In the genomic region with DNA sequence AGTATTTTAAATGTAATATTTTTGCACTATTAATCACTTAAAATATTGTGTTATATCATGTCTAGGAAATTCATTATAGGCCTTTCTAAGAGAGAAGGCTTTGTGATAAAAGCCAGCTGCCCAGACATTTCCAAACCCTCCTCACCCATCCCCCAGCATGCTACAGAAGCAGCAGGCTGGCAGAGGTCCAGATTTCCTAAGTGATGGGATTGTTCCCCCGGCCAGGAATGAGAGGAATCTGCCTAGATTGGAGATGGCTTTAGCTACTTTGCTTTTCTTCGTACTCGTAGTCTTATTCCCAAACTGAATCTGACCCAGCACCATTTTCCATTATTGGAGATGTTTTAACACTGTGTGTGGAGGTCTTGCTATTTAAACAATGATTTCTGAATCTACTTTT, we compare ENCODE assay signal across 11 cellular contexts. TPM values are rescaled to one million over a fixed set of nuclear protein-coding genes. Genes with fewer than 3 reads are reported as not detected.
DNase-seq lines count a peak whose midpoint lies in the region; ATAC-seq, FAIRE-seq and TF ChIP-seq lines count a peak whose summit lies in the region.
"Had no signal": no experiment of that assay in that cellular context is flagged by ENCODE, and none has a peak within 500 bp of the region (broad histone marks: within the 10 kb centered on the region; RNA-seq: fewer than 3 reads in every experiment).

No MANE protein-coding gene starts in this region.

- no peak overlapping the region for H3K27ac Mint-ChIP-seq in neural progenitor cell
- no peak overlapping the region for H3K27ac Mint-ChIP-seq in activated naive CD4-positive, alpha-beta T cell treated with anti-CD3 and anti-CD28 coated beads, Interleukin-2, amount 50 U/mL, for 72 hours
- H3K27ac Mint-ChIP-seq: naive thymus-derived CD4-positive, alpha-beta T cell had no signal

- H3K27me3 ChIP-seq in endothelial cell of umbilical vein (ENCODE audit: control insufficient read depth in 2 of 2, insufficient read depth in 2 of 2, low read length in 2 of 2) (no peaks in the 10 kb centered on the region), neural progenitor cell (no peaks in the 10 kb centered on the region)

- H3K9me3 ChIP-seq in ES-I3 (ENCODE audit: control insufficient read depth, insufficient read depth, low read length) (no peaks in the 10 kb centered on the region), endothelial cell of umbilical vein (replicated peaks; ENCODE audit: control insufficient read depth, insufficient read depth, low read length) (no peaks in the 10 kb centered on the region), neural progenitor cell (ENCODE audit: low read depth) (no peaks in the 10 kb centered on the region)

- H3K36me3 ChIP-seq in ES-I3 (ENCODE audit: insufficient read depth, low read length) (no peaks in the 10 kb centered on the region), endothelial cell of umbilical vein (ENCODE audit: control insufficient read depth in 2 of 2, extremely low read depth in 1 of 2, insufficient read depth in 2 of 2, low read length in 2 of 2) (no peaks in the 10 kb centered on the region), neural progenitor cell (no peaks in the 10 kb centered on the region)

- CTCF ChIA-PET in endothelial cell of umbilical vein (lab: Charles Lee): interaction anchor here (0.9 to 7.0 kb wide), 7 partner anchors 12 to 409 kb away, joined by 3 to 72 read pairs (median 5); partner anchors contain the start of gene CDK14

- peaks cover 16% of the 10 kb centered on the region for H3K79me2 ChIP-seq in endothelial cell of umbilical vein (ENCODE audit: control insufficient read depth, insufficient read depth, low read length)
- H3K79me2 ChIP-seq in neural progenitor cell (ENCODE audit: low read depth): peaks cover 55% of the 10 kb centered on the region

- H3K4me1 Mint-ChIP-seq in neural progenitor cell: peaks cover 46% of the 10 kb centered on the region

- peak overlapping the region; percentile 48 for H3K4me2 ChIP-seq in endothelial cell of umbilical vein (ENCODE audit: insufficient read depth, low read length)
- H3K4me2 ChIP-seq in neural progenitor cell: peak overlapping the region; percentile 77

- POLR2A ChIA-PET in endothelial cell of umbilical vein (lab: Charles Lee): no interaction called here

- H3F3A ChIP-seq in neural progenitor cell (ENCODE audit: low read depth): peaks cover 55% of the 10 kb centered on the region

- H3K4me1 ChIP-seq in ES-I3 (ENCODE audit: insufficient read depth, low read length) (peaks cover 52% of the 10 kb centered on the region), endothelial cell of umbilical vein (ENCODE audit: control insufficient read depth, extremely low read depth, insufficient read depth, low read length) (peaks cover 50% of the 10 kb centered on the region), neural progenitor cell (peaks cover 65% of the 10 kb centered on the region)

- peaks cover 8% of the 10 kb centered on the region for H3K36me3 Mint-ChIP-seq in neural progenitor cell
- no peaks in the 10 kb centered on the region for H3K36me3 Mint-ChIP-seq in activated naive CD4-positive, alpha-beta T cell treated with anti-CD3 and anti-CD28 coated beads, Interleukin-2, amount 50 U/mL, for 72 hours
- H3K36me3 Mint-ChIP-seq: naive thymus-derived CD4-positive, alpha-beta T cell had no signal

- H3K4me3 ChIP-seq in endothelial cell of umbilical vein (replicated peaks in 1 of 3; ENCODE audit: insufficient read depth in 1 of 3, low read depth in 1 of 3, low read length in 3 of 3): peak overlapping the region in 1 of 3 experiments; percentile 37
- peak overlapping the region; percentile 14 for H3K4me3 ChIP-seq in neural progenitor cell

- TSS peak; percentile 37 for BruUV-seq in endothelial cell of umbilical vein (replicated peaks; lab: Mats Ljungman, UMichigan)

- peak overlapping the region; percentile 45 for H3K27ac ChIP-seq in endothelial cell of umbilical vein (ENCODE audit: insufficient read depth, low read depth, low read length)
- peak overlapping the region; percentile 76 for H3K27ac ChIP-seq in neural progenitor cell

- TF ChIP-seq POLR2A in endothelial cell of umbilical vein (IDR thresholded peaks at IDR 0.05; ENCODE audit: low read depth, low read length): no peak

- H3K9ac ChIP-seq in ES-I3 (ENCODE audit: low read depth, low read length) (peak overlapping the region; percentile 30; the same call in 1 of the 2 replicates), endothelial cell of umbilical vein (replicated peaks; ENCODE audit: extremely low read depth, insufficient read depth, low read length) (peak overlapping the region; percentile 35), neural progenitor cell (no peak overlapping the region)

- no peak for FAIRE-seq in endothelial cell of umbilical vein (lab: Jason Lieb, UNC)
- FAIRE-seq: bronchial epithelial cell had no signal

- TF ChIP-seq CTCF in endothelial cell of umbilical vein (IDR thresholded peaks at IDR 0.05; ENCODE audit: extremely low read depth in 1 of 2, insufficient read depth in 1 of 2, low read depth in 1 of 2, low read length in 2 of 2) (no peak), neural progenitor cell (IDR thresholded peaks at IDR 0.05) (no peak)

- DNase-seq in NCI-H524 (lab: John Stamatoyannopoulos, UW): peak; percentile 89 to 94
- DNase-seq in endothelial cell of umbilical vein (ENCODE audit: low read depth, low spot score): peak; percentile 58
- peak; percentile 80 for DNase-seq in neural progenitor cell (ENCODE audit: low spot score)
- DNase-seq in activated naive CD4-positive, alpha-beta T cell treated with anti-CD3 and anti-CD28 coated beads, Interleukin-2, amount 50 U/mL, for 72 hours (ENCODE audit: low spot score in 2 of 2): no peak
- DNase-seq in LoVo (ENCODE audit: low spot score): no peak
- DNase-seq in activated CD4-positive, CD25-positive, alpha-beta regulatory T cell treated with anti-CD3 and anti-CD28 coated beads, Interleukin-2, amount 50 U/mL, for 72 hours: no peak
- DNase-seq: naive thymus-derived CD4-positive, alpha-beta T cell; T1000 had no signal

- H4K20me1 ChIP-seq in endothelial cell of umbilical vein (replicated peaks; ENCODE audit: control insufficient read depth, extremely low read depth, insufficient read depth, low read length): no peaks in the 10 kb centered on the region
- H4K20me1 ChIP-seq in neural progenitor cell (ENCODE audit: low read depth): no peaks in the 10 kb centered on the region

- H3K9me1 ChIP-seq in endothelial cell of umbilical vein (replicated peaks; ENCODE audit: control insufficient read depth, extremely low read depth, insufficient read depth, low read length): no peaks in the 10 kb centered on the region

- H2AFZ ChIP-seq in endothelial cell of umbilical vein (ENCODE audit: low read depth, low read length) (no peak overlapping the region), neural progenitor cell (replicated peaks) (no peak overlapping the region)

- H3K4me3 Mint-ChIP-seq in neural progenitor cell: peak overlapping the region; percentile 65
- H3K4me3 Mint-ChIP-seq: naive thymus-derived CD4-positive, alpha-beta T cell had no signal

- dilution Hi-C loops in endothelial cell of umbilical vein (cut with MboI; ENCODE audit: extremely low pct_ligation_motif_present, low sequenced_read_pairs): no loop called here

- peaks cover 2% of the 10 kb centered on the region for H3K9me3 Mint-ChIP-seq in neural progenitor cell
- no peaks in the 10 kb centered on the region for H3K9me3 Mint-ChIP-seq in activated naive CD4-positive, alpha-beta T cell treated with anti-CD3 and anti-CD28 coated beads, Interleukin-2, amount 50 U/mL, for 72 hours
- H3K9me3 Mint-ChIP-seq: naive thymus-derived CD4-positive, alpha-beta T cell had no signal

- intact Hi-C loops in endothelial cell of umbilical vein (cut with micrococcal nuclease): loop anchor here (1.0 to 10.0 kb wide), 2 partner anchors 29 to 471 kb away; partner anchors contain the start of genes CDK14 and STEAP1

- H3K27me3 Mint-ChIP-seq in neural progenitor cell (ENCODE audit: insufficient read depth, low read depth): no peaks in the 10 kb centered on the region

- no peak for ATAC-seq in activated naive CD4-positive, alpha-beta T cell treated with anti-CD3 and anti-CD28 coated beads, Interleukin-2, amount 50 U/mL, for 72 hours
- ATAC-seq in GM21515 (IDR thresholded peaks at IDR 0.05; ENCODE audit: unreplicated experiment): no peak
- ATAC-seq: naive thymus-derived CD4-positive, alpha-beta T cell had no signal

TF ChIP-seq in endothelial cell of umbilical vein, 7 proteins besides CTCF, POLR2A, EP300 and RAD21:
- TF ChIP-seq JUN (IDR thresholded peaks at IDR 0.05; ENCODE audit: borderline replicate concordance, insufficient read depth, insufficient read length, low read depth) (no peak), FOS (IDR thresholded peaks at IDR 0.05; ENCODE audit: borderline replicate concordance, insufficient read depth, low read length) (no peak), GATA2 (IDR thresholded peaks at IDR 0.05; ENCODE audit: insufficient read depth, insufficient read length, low read depth, low read length) (no peak), POLR2AphosphoS5 (IDR thresholded peaks at IDR 0.05; ENCODE audit: insufficient read depth, low read depth, low read length) (no peak), EZH2 (IDR thresholded peaks at IDR 0.05; ENCODE audit: borderline replicate concordance, low read depth, low read length, severe bottlenecking) (no peak), MYC (IDR thresholded peaks at IDR 0.05; ENCODE audit: low read depth, low read length) (no peak)
- TF ChIP-seq, protein P1, sequence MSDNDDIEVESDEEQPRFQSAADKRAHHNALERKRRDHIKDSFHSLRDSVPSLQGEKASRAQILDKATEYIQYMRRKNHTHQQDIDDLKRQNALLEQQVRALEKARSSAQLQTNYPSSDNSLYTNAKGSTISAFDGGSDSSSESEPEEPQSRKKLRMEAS (IDR thresholded peaks at IDR 0.05; ENCODE audit: insufficient read depth, insufficient read length): no peak
TF ChIP-seq in endothelial cell of umbilical vein: peak in this region for 0.

RNA-seq across cellular contexts. Expression of gene CDK14, which starts 29.4 kb away (rescaled TPM):
- 34.2 and 41.5 TPM in 2 replicates for total RNA-seq in endothelial cell of umbilical vein
- polyA plus RNA-seq in endothelial cell of umbilical vein: 5.2 and 5.5 TPM in 2 replicates
- 6.9 and 7.1 TPM in 2 replicates for polyA plus RNA-seq in endothelial cell of umbilical vein (2011; cell fraction: cytosol; rRNA removed)
- polyA plus RNA-seq in endothelial cell of umbilical vein (2011; cell fraction: nucleus; rRNA removed): 14.8 and 15.2 TPM in 2 replicates
- polyA plus RNA-seq in endothelial cell of umbilical vein (2012): 10.2 and 14.4 TPM in 2 replicates
- 54.6 and 66.3 TPM in 2 replicates for polyA minus RNA-seq in endothelial cell of umbilical vein
- 10.9 TPM for polyA minus RNA-seq in endothelial cell of umbilical vein (2011; cell fraction: cytosol; rRNA and poly(A)+ RNA removed)
- 123 and 184 TPM in 2 replicates for polyA minus RNA-seq in endothelial cell of umbilical vein (2011; cell fraction: nucleus; rRNA and poly(A)+ RNA removed)
- 41.9 and 52.3 TPM in 2 replicates for total RNA-seq in neural progenitor cell (ENCODE audit: low replicate concordance)
- under 1 TPM; 0.05 to 0.80 TPM for total RNA-seq in activated naive CD4-positive, alpha-beta T cell treated with anti-CD3 and anti-CD28 coated beads, Interleukin-2, amount 50 U/mL, for 72 hours

Comparison
In these comparisons a context has a peak if more than half of its experiments do, and no peak if none do; other contexts are left out.
1. DNase-seq: peak in NCI-H524 (2 of 2), endothelial cell of umbilical vein (single experiment) and neural progenitor cell (single experiment); none in activated naive CD4-positive, alpha-beta T cell treated with anti-CD3 and anti-CD28 coated beads, Interleukin-2, amount 50 U/mL, for 72 hours (0 of 2), LoVo (single experiment) and activated CD4-positive, CD25-positive, alpha-beta regulatory T cell treated with anti-CD3 and anti-CD28 coated beads, Interleukin-2, amount 50 U/mL, for 72 hours (single experiment).
2. RNA of gene CDK14, which starts 29.4 kb away (total RNA-seq): 41.9 to 52.3 TPM in neural progenitor cell and 34.2 to 41.5 TPM in endothelial cell of umbilical vein; 0.05 to 0.80 TPM in activated naive CD4-positive, alpha-beta T cell treated with anti-CD3 and anti-CD28 coated beads, Interleukin-2, amount 50 U/mL, for 72 hours; every median in the first group is over 10 times any median in the second.